ENCODE assay signal across 15 cellular contexts in the genomic region with DNA sequence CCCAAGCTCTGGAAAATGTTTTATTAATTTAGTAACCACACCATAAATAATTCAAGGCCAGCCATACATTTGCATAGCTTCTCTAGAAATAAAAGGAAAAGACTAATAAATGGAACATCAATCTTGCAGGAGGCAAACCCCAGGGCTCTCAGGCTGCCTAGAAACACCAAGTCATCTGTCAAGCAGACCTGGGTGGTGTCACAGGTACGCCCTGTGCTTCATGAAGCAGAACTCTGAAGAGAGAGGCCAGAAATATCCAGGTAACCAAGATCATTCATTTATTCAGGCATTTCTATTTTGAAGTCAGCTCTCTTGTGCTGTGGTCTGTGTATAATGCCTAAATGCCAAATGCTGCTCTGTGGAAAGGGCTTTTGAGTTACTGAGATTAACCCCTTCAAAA. TPM values are rescaled to one million over a fixed set of nuclear protein-coding genes. Genes with fewer than 3 reads are reported as not detected.
"Had no signal": no experiment of that assay in that cellular context is flagged by ENCODE, and none has a peak within 500 bp of the region (broad histone marks: within the 10 kb centered on the region; RNA-seq: fewer than 3 reads in every experiment).

No MANE protein-coding gene starts in this region.

- H3K27ac Mint-ChIP-seq: dendritic cell treated with granulocyte-macrophage colony-stimulating factor and Interleukin-4, amounts not matched to agents 40 ng/mL and 50 ng/mL, for 4 days; T-helper 1 cell treated with Interleukin-12 subunit alpha and Interleukin-12 subunit beta and Interleukin-4 antibody, amounts not matched to agents 30 μg/mL and 1 μg/mL, for 36 hours; type B pancreatic cell had no signal

- H3K27ac ChIP-seq: hepatocyte had no signal

- H3K9me2 ChIP-seq: SK-N-SH had no signal

- H2AFZ ChIP-seq: hepatocyte had no signal

- H3K79me2 ChIP-seq: hepatocyte had no signal

- H3K27me3 ChIP-seq: hepatocyte had no signal

- H3K9me3 Mint-ChIP-seq: central memory CD8-positive, alpha-beta T cell; dendritic cell treated with granulocyte-macrophage colony-stimulating factor and Interleukin-4, amounts not matched to agents 40 ng/mL and 50 ng/mL, for 4 days; T-helper 1 cell treated with Interleukin-12 subunit alpha and Interleukin-12 subunit beta and Interleukin-4 antibody, amounts not matched to agents 30 μg/mL and 1 μg/mL, for 36 hours; type B pancreatic cell had no signal

- H3K4me3 ChIP-seq: hepatocyte had no signal

- ATAC-seq: left ventricle myocardium superior had no signal

- H3K27me3 Mint-ChIP-seq: central memory CD8-positive, alpha-beta T cell; dendritic cell treated with granulocyte-macrophage colony-stimulating factor and Interleukin-4, amounts not matched to agents 40 ng/mL and 50 ng/mL, for 4 days; type B pancreatic cell had no signal

- H3K9me3 ChIP-seq: SK-N-SH had no signal

- H3K36me3 Mint-ChIP-seq: type B pancreatic cell had no signal

- H3K4me3 Mint-ChIP-seq: central memory CD8-positive, alpha-beta T cell; dendritic cell treated with granulocyte-macrophage colony-stimulating factor and Interleukin-4, amounts not matched to agents 40 ng/mL and 50 ng/mL, for 4 days; T-helper 1 cell treated with Interleukin-12 subunit alpha and Interleukin-12 subunit beta and Interleukin-4 antibody, amounts not matched to agents 30 μg/mL and 1 μg/mL, for 36 hours; type B pancreatic cell had no signal

- H3K4me2 ChIP-seq: hepatocyte, SK-N-SH had no signal

- DNase-seq: activated T-cell treated with anti-CD3 and anti-CD28 coated beads for 4 hours; kidney; left ventricle myocardium superior; mesendoderm; SK-N-SH; stimulated activated CD4-positive, alpha-beta T cell treated with anti-CD3 and anti-CD28 coated beads, Interleukin-4, amount 100 ng/mL, for 4 hours; substantia nigra had no signal

RNA-seq across cellular contexts. Expression of a gene that starts 45.3 kb away (rescaled TPM):
- total RNA-seq: epithelial cell of proximal tubule, hepatocyte, kidney, left ventricle myocardium superior, skeletal muscle tissue had no signal
- polyA plus RNA-seq: adipose tissue, hepatocyte, SK-N-SH had no signal
